Comparison of ENCODE assay signal across 22 cellular contexts in genomic region chr7:101534015-101534803, GRCh38.
"Had no signal": no experiment of that assay in that cellular context is flagged by ENCODE, and none has a peak within 500 bp of the region (broad histone marks: within the 10 kb centered on the region; RNA-seq: fewer than 3 reads in every experiment).

No MANE protein-coding gene starts in this region.

- H3K36me3 ChIP-seq: Peyer's patch, SJSA1 had no signal

- H3K27ac ChIP-seq: Peyer's patch, RWPE1, SJSA1 had no signal

- H3K4me1 ChIP-seq: Peyer's patch had no signal

- DNase-seq: activated CD4-positive, alpha-beta T cell treated with anti-CD3 and anti-CD28 coated beads for 4 hours; activated CD8-positive, alpha-beta memory T cell treated with anti-CD3 and anti-CD28 coated beads, Interleukin-2, amount 50 U/mL, for 4 hours; activated CD8-positive, alpha-beta T cell treated with anti-CD3 and anti-CD28 coated beads for 36 hours; activated naive CD4-positive, alpha-beta T cell; aorta; NCI-H1105 treated with DMSO at 0.1 percent for 48 hours; NCI-H1436 treated with DMSO at 0.1 percent for 48 hours; NCI-H187; NCI-H2081; NCI-H510A treated with DMSO at 0.1 percent for 48 hours; NCI-H69; NK-92 treated with Interleukin-12 subunit alpha and Interleukin-12 subunit beta, amount 100 ng/mL, for 24 hours; OCI-M1; Peyer's patch; SHP77 had no signal

- H3K36me3 Mint-ChIP-seq: activated naive CD4-positive, alpha-beta T cell treated with anti-CD3 and anti-CD28 coated beads, Interleukin-2, amount 50 U/mL, for 24 hours had no signal

- H3K4me3 Mint-ChIP-seq: activated CD8-positive, alpha-beta T cell treated with anti-CD3 and anti-CD28 coated beads for 36 hours; activated naive CD4-positive, alpha-beta T cell treated with anti-CD3 and anti-CD28 coated beads, Interleukin-2, amount 50 U/mL, for 24 hours; central memory CD8-positive, alpha-beta T cell; T-helper 1 cell treated with Interleukin-12 subunit alpha and Interleukin-12 subunit beta and Interleukin-4 antibody, amounts not matched to agents 30 μg/mL and 1 μg/mL, for 36 hours had no signal

- H3K27me3 ChIP-seq: Peyer's patch, SJSA1 had no signal

- H3K27ac Mint-ChIP-seq: activated CD8-positive, alpha-beta T cell treated with anti-CD3 and anti-CD28 coated beads for 36 hours; activated naive CD4-positive, alpha-beta T cell treated with anti-CD3 and anti-CD28 coated beads, Interleukin-2, amount 50 U/mL, for 24 hours; T-helper 1 cell treated with Interleukin-12 subunit alpha and Interleukin-12 subunit beta and Interleukin-4 antibody, amounts not matched to agents 30 μg/mL and 1 μg/mL, for 36 hours had no signal

- ATAC-seq: activated CD4-positive, CD25-positive, alpha-beta regulatory T cell treated with anti-CD3 and anti-CD28 coated beads, Interleukin-2, amount 50 U/mL, for 24 hours; activated CD8-positive, alpha-beta T cell treated with anti-CD3 and anti-CD28 coated beads for 36 hours; SK-N-SH treated with all-trans-retinoic acid at 6 μM for 48 hours had no signal

- H3K9me3 ChIP-seq: Peyer's patch, SJSA1 had no signal

- H3K4me3 ChIP-seq: Peyer's patch, SJSA1 had no signal

- H3K9me3 Mint-ChIP-seq: activated CD8-positive, alpha-beta T cell treated with anti-CD3 and anti-CD28 coated beads for 36 hours; activated naive CD4-positive, alpha-beta T cell treated with anti-CD3 and anti-CD28 coated beads, Interleukin-2, amount 50 U/mL, for 24 hours; T-helper 1 cell treated with Interleukin-12 subunit alpha and Interleukin-12 subunit beta and Interleukin-4 antibody, amounts not matched to agents 30 μg/mL and 1 μg/mL, for 36 hours had no signal

- H3K4me1 Mint-ChIP-seq: activated naive CD4-positive, alpha-beta T cell treated with anti-CD3 and anti-CD28 coated beads, Interleukin-2, amount 50 U/mL, for 24 hours had no signal
